In genomic region chr3:197394464-197395321, GRCh38 we compare ENCODE assay signal across 8 cellular contexts.
A peak's percentile ranks its signal among the peaks of the same experiment; 100 is the strongest.
DNase-seq lines count a peak whose midpoint lies in the region; ATAC-seq and TF ChIP-seq lines count a peak whose summit lies in the region.

No MANE protein-coding gene starts in this region.

- H3K4me3 Mint-ChIP-seq in endothelial cell (ENCODE audit: unreplicated experiment): no peak overlapping the region

- CTCF ChIA-PET in RWPE1 (lab: Yijun Ruan, JAX): interaction anchor here (0.7 to 1.7 kb wide), 2 partner anchors 59 to 66 kb away, joined by 3 to 6 read pairs; no protein-coding TSS in a partner anchor

- POLR2A ChIA-PET in RWPE1 (lab: Yijun Ruan, JAX; ENCODE audit: low non-redundant PET): interaction anchor here (0.6 kb wide), 1 partner anchor 101 kb away, joined by 11 read pairs; no protein-coding TSS in a partner anchor

- no peak overlapping the region for H3K27ac Mint-ChIP-seq in endothelial cell (ENCODE audit: unreplicated experiment)

- no peaks in the 10 kb centered on the region for H3K9me3 Mint-ChIP-seq in endothelial cell (ENCODE audit: unreplicated experiment)

- no peak for TF ChIP-seq CTCF in RWPE1 (conservative IDR thresholded peaks at IDR 0.05; ENCODE audit: low read depth)
- no peak for TF ChIP-seq CTCF in endothelial cell (IDR thresholded peaks at IDR 0.05; ENCODE audit: unreplicated experiment)

- peak; percentile 92 for ATAC-seq in GM21786 (IDR thresholded peaks at IDR 0.05; ENCODE audit: unreplicated experiment)

- peaks cover 2% of the 10 kb centered on the region for H3K27me3 Mint-ChIP-seq in endothelial cell (ENCODE audit: unreplicated experiment)

- H3K4me1 Mint-ChIP-seq in endothelial cell (ENCODE audit: unreplicated experiment): peaks cover 11% of the 10 kb centered on the region

- peak overlapping the region; percentile 97 for H3K27ac ChIP-seq in RWPE1

- no peaks in the 10 kb centered on the region for H3K36me3 Mint-ChIP-seq in endothelial cell (ENCODE audit: low read depth, unreplicated experiment)

- peak; percentile 97 for DNase-seq in AG20443 (ENCODE audit: low spot score)
- DNase-seq in RWPE1 (ENCODE audit: low spot score): peak; percentile 99
- peak; percentile 48 for DNase-seq in dermis blood vessel endothelial cell
- peak; percentile 100 for DNase-seq in non-pigmented ciliary epithelial cell (ENCODE audit: low read depth)
- DNase-seq in germinal center (ENCODE audit: low spot score): no peak
- DNase-seq in endothelial cell (ENCODE audit: low spot score): no peak
- DNase-seq in midbrain (lab: John Stamatoyannopoulos, UW): no peak

Comparison
In these comparisons a context has a peak if more than half of its experiments do, and no peak if none do; other contexts are left out.
1. DNase-seq: peak in AG20443 (single experiment), RWPE1 (single experiment), dermis blood vessel endothelial cell (single experiment) and non-pigmented ciliary epithelial cell (single experiment); none in germinal center (single experiment), endothelial cell (single experiment) and midbrain (single experiment).